In genomic region chr12:133206390-133206789, GRCh38 we compare ENCODE assay signal across 24 cellular contexts. TPM values are rescaled to one million over a fixed set of nuclear protein-coding genes. Genes with fewer than 3 reads are reported as not detected.
"Had no signal": no experiment of that assay in that cellular context is flagged by ENCODE, and none has a peak within 500 bp of the region (broad histone marks: within the 10 kb centered on the region; RNA-seq: fewer than 3 reads in every experiment).

No MANE protein-coding gene starts in this region.

- H3K4me3 ChIP-seq: ascending aorta, body of pancreas had no signal

- H3K4me1 ChIP-seq: ascending aorta, body of pancreas had no signal

- H3K27ac ChIP-seq: ascending aorta, body of pancreas had no signal

- H3K4me1 Mint-ChIP-seq: activated naive CD4-positive, alpha-beta T cell treated with anti-CD3 and anti-CD28 coated beads, Interleukin-2, amount 50 U/mL, for 24 hours; central memory CD8-positive, alpha-beta T cell had no signal

- H3K27ac Mint-ChIP-seq: activated CD8-positive, alpha-beta T cell treated with anti-CD3 and anti-CD28 coated beads for 36 hours; activated naive CD4-positive, alpha-beta T cell treated with anti-CD3 and anti-CD28 coated beads, Interleukin-2, amount 50 U/mL, for 24 hours; activated T-helper 1 cell treated with anti-CD3 and anti-CD28 coated beads, Interleukin-12 subunit alpha, Interleukin-12 subunit beta, Interleukin-2, Interleukin-4 antibody, amounts not matched to agents 30 ng/mL and 10 ng/mL and 1 ng/mL, durations not matched to agents 14 hours and 24 hours and 36 hours; T-helper 1 cell treated with Interleukin-12 subunit alpha and Interleukin-12 subunit beta and Interleukin-4 antibody, amounts not matched to agents 30 μg/mL and 1 μg/mL, for 36 hours had no signal

- H3K27me3 Mint-ChIP-seq: activated CD8-positive, alpha-beta T cell treated with anti-CD3 and anti-CD28 coated beads for 36 hours; activated naive CD4-positive, alpha-beta T cell treated with anti-CD3 and anti-CD28 coated beads, Interleukin-2, amount 50 U/mL, for 24 hours; central memory CD8-positive, alpha-beta T cell had no signal

- H3K27me3 ChIP-seq: ascending aorta, body of pancreas had no signal

- DNase-seq: activated CD4-positive, alpha-beta T cell treated with anti-CD3 and anti-CD28 coated beads for 4 hours; activated CD8-positive, alpha-beta memory T cell treated with anti-CD3 and anti-CD28 coated beads, Interleukin-2, amount 50 U/mL, for 4 hours; activated CD8-positive, alpha-beta T cell treated with anti-CD3 and anti-CD28 coated beads for 36 hours; activated effector memory CD4-positive, alpha-beta T cell treated with Interleukin-2 at 50 U/mL for 16 hours; activated naive CD4-positive, alpha-beta T cell; activated T-cell treated with anti-CD3 and anti-CD28 coated beads, Interleukin-2, amount 50 U/mL, for 1 hour; amniotic stem cell; body of pancreas; Kasumi-1; NCI-H1105 treated with DMSO at 0.1 percent for 48 hours; NCI-H146; NCI-H187 treated with DMSO at 0.1 percent for 48 hours; NCI-H2081 treated with DMSO at 0.1 percent for 48 hours; NCI-H446; NCI-H524; PC-3; SHP77 treated with DMSO at 0.1 percent for 48 hours had no signal

- H3K4me3 Mint-ChIP-seq: activated CD8-positive, alpha-beta T cell treated with anti-CD3 and anti-CD28 coated beads for 36 hours; activated naive CD4-positive, alpha-beta T cell treated with anti-CD3 and anti-CD28 coated beads, Interleukin-2, amount 50 U/mL, for 24 hours; activated T-helper 1 cell treated with anti-CD3 and anti-CD28 coated beads, Interleukin-12 subunit alpha, Interleukin-12 subunit beta, Interleukin-2, Interleukin-4 antibody, amounts not matched to agents 30 ng/mL and 10 ng/mL and 1 ng/mL, durations not matched to agents 14 hours and 24 hours and 36 hours; central memory CD8-positive, alpha-beta T cell; T-helper 1 cell treated with Interleukin-12 subunit alpha and Interleukin-12 subunit beta and Interleukin-4 antibody, amounts not matched to agents 30 μg/mL and 1 μg/mL, for 36 hours had no signal

RNA-seq across cellular contexts. Expression of gene ANHX, which starts 29.3 kb away (rescaled TPM):
- total RNA-seq: activated CD8-positive, alpha-beta T cell treated with anti-CD3 and anti-CD28 coated beads for 36 hours; activated T-helper 1 cell treated with anti-CD3 and anti-CD28 coated beads, Interleukin-12 subunit alpha, Interleukin-12 subunit beta, Interleukin-2, Interleukin-4 antibody, amounts not matched to agents 30 ng/mL and 10 ng/mL and 1 ng/mL, durations not matched to agents 14 hours and 24 hours and 36 hours; ascending aorta; body of pancreas; bronchial epithelial cell; PC-3; SK-MEL-5 had no signal
